In the genomic region with DNA sequence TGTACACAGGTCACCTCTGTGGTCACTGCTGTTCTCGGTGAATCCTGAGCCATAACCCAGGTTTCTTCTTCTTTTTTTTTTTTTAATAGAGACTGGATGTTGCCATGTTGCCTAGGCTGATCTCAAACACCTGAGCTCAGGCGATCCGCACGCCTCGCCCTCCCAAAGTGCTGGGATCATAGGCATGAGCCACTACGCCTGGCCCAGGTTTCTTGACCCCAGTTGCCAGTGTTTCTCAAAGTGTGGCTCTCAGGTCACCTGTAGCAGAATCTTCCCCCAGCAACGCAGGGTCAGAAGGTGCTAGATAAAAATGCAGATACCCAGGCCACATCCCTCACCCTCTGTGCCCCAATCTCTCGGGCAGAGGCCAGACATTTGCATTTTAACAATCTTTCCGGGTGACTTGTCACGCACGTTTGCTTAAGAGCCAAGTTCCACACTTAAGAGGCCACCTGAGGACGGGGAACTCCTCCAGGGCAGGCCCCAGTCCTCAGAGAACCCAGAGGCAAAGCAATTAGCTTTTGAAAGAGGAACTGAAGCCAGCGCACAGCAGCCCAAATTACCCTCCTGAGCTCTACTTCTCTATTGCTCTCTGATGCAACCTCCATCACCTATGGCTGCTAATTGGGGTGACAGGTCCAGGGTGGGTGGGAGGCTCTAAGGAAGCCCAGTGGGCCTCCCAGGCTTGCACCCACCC, we compare ENCODE assay signal across 9 cellular contexts.
DNase-seq lines count a peak whose midpoint lies in the region; ATAC-seq and TF ChIP-seq lines count a peak whose summit lies in the region.
"Had no signal": no experiment of that assay in that cellular context is flagged by ENCODE, and none has a peak within 500 bp of the region (broad histone marks: within the 10 kb centered on the region; RNA-seq: fewer than 3 reads in every experiment).

No MANE protein-coding gene starts in this region.

- peak overlapping the region; percentile 43 for H3K27ac Mint-ChIP-seq in activated naive CD8-positive, alpha-beta T cell treated with anti-CD3 and anti-CD28 coated beads, Interleukin-2, amount 10 ng/mL, durations not matched to agents 7 days and 5 days
- H3K27ac Mint-ChIP-seq in activated naive CD8-positive, alpha-beta T cell treated with anti-CD3 and anti-CD28 coated beads for 36 hours = no peak overlapping the region

- H3K36me3 ChIP-seq in thyroid gland = no peaks in the 10 kb centered on the region

- intact Hi-C loops in thyroid gland (cut with DNase I) = loop anchor here (10.0 kb wide), 1 partner anchor 56 kb away; no protein-coding TSS in a partner anchor

- H3K27me3 Mint-ChIP-seq in activated naive CD8-positive, alpha-beta T cell treated with anti-CD3 and anti-CD28 coated beads, Interleukin-2, amount 10 ng/mL, durations not matched to agents 7 days and 5 days = no peaks in the 10 kb centered on the region
- no peaks in the 10 kb centered on the region for H3K27me3 Mint-ChIP-seq in activated naive CD8-positive, alpha-beta T cell treated with anti-CD3 and anti-CD28 coated beads for 36 hours

- peaks cover 50% of the 10 kb centered on the region for H3K36me3 Mint-ChIP-seq in activated naive CD8-positive, alpha-beta T cell treated with anti-CD3 and anti-CD28 coated beads, Interleukin-2, amount 10 ng/mL, durations not matched to agents 7 days and 5 days
- H3K36me3 Mint-ChIP-seq in activated naive CD8-positive, alpha-beta T cell treated with anti-CD3 and anti-CD28 coated beads for 36 hours = peaks cover 44% of the 10 kb centered on the region

- no peak for TF ChIP-seq POLR2A in thyroid gland (IDR thresholded peaks at IDR 0.05)

- no peak overlapping the region for H3K4me3 ChIP-seq in thyroid gland (replicated peaks in 1 of 3)
- H3K4me3 ChIP-seq: coronary artery had no signal

- ATAC-seq in activated naive CD8-positive, alpha-beta T cell treated with anti-CD3 and anti-CD28 coated beads, Interleukin-2, amount 10 ng/mL, durations not matched to agents 7 days and 5 days (ENCODE audit: low read depth) = no peak
- peak; percentile 91 for ATAC-seq in HG02884 (IDR thresholded peaks at IDR 0.05; ENCODE audit: unreplicated experiment)

- DNase-seq in activated naive CD8-positive, alpha-beta T cell treated with anti-CD3 and anti-CD28 coated beads, Interleukin-2, amount 10 ng/mL, durations not matched to agents 7 days and 5 days = no peak
- DNase-seq in activated naive CD8-positive, alpha-beta T cell treated with anti-CD3 and anti-CD28 coated beads for 36 hours = no peak
- DNase-seq in NCI-H69 (lab: John Stamatoyannopoulos, UW) = peak; percentile 2
- peak; percentile 21 to 27 for DNase-seq in thyroid gland
- no peak for DNase-seq in cortex of kidney (lab: John Stamatoyannopoulos, UW)
- no peak for DNase-seq in substantia nigra (lab: John Stamatoyannopoulos, UW)
- no peak for DNase-seq in NCI-H146 (lab: John Stamatoyannopoulos, UW)

- H3K4me1 ChIP-seq in thyroid gland = peaks cover 20 to 37% of the 10 kb centered on the region in 2 donors

- H3K4me1 Mint-ChIP-seq in activated naive CD8-positive, alpha-beta T cell treated with anti-CD3 and anti-CD28 coated beads, Interleukin-2, amount 10 ng/mL, durations not matched to agents 7 days and 5 days = peaks cover 11% of the 10 kb centered on the region
- H3K4me1 Mint-ChIP-seq in activated naive CD8-positive, alpha-beta T cell treated with anti-CD3 and anti-CD28 coated beads for 36 hours = peaks cover 20% of the 10 kb centered on the region

- POLR2A ChIA-PET in activated naive CD8-positive, alpha-beta T cell treated with anti-CD3 and anti-CD28 coated beads, Interleukin-2, amount 10 ng/mL, durations not matched to agents 7 days and 5 days (lab: Charles Lee) = no interaction called here

- no peaks in the 10 kb centered on the region for H3K9me3 ChIP-seq in thyroid gland

- H3K9me3 Mint-ChIP-seq in activated naive CD8-positive, alpha-beta T cell treated with anti-CD3 and anti-CD28 coated beads, Interleukin-2, amount 10 ng/mL, durations not matched to agents 7 days and 5 days = no peaks in the 10 kb centered on the region
- H3K9me3 Mint-ChIP-seq in activated naive CD8-positive, alpha-beta T cell treated with anti-CD3 and anti-CD28 coated beads for 36 hours = no peaks in the 10 kb centered on the region

- TF ChIP-seq CTCF in thyroid gland (IDR thresholded peaks at IDR 0.05) = no peak

- WGBS in thyroid gland, 2 donors = 76 to 81% methylated on average over 13 of the region's 13 CpGs

- no peak overlapping the region for H3K4me3 Mint-ChIP-seq in activated naive CD8-positive, alpha-beta T cell treated with anti-CD3 and anti-CD28 coated beads, Interleukin-2, amount 10 ng/mL, durations not matched to agents 7 days and 5 days
- H3K4me3 Mint-ChIP-seq in activated naive CD8-positive, alpha-beta T cell treated with anti-CD3 and anti-CD28 coated beads for 36 hours = no peak overlapping the region

- peak overlapping the region in 1 of 3 donors; percentile 16 for H3K27ac ChIP-seq in thyroid gland
- H3K27ac ChIP-seq in substantia nigra (ENCODE audit: low read depth, low read length, poor library complexity, severe bottlenecking) = no peak overlapping the region
- H3K27ac ChIP-seq: coronary artery had no signal

- no peaks in the 10 kb centered on the region for H3K27me3 ChIP-seq in thyroid gland

Comparison
In these comparisons a context has a peak if more than half of its experiments do, and no peak if none do; other contexts are left out.
1. DNase-seq: peak in NCI-H69 (single experiment) and thyroid gland (2 of 2); none in activated naive CD8-positive, alpha-beta T cell treated with anti-CD3 and anti-CD28 coated beads, Interleukin-2, amount 10 ng/mL, durations not matched to agents 7 days and 5 days (single experiment), activated naive CD8-positive, alpha-beta T cell treated with anti-CD3 and anti-CD28 coated beads for 36 hours (single experiment), cortex of kidney (single experiment), substantia nigra (0 of 49) and NCI-H146 (single experiment).